31 cellular contexts compared by ENCODE assay signal in the genomic region with DNA sequence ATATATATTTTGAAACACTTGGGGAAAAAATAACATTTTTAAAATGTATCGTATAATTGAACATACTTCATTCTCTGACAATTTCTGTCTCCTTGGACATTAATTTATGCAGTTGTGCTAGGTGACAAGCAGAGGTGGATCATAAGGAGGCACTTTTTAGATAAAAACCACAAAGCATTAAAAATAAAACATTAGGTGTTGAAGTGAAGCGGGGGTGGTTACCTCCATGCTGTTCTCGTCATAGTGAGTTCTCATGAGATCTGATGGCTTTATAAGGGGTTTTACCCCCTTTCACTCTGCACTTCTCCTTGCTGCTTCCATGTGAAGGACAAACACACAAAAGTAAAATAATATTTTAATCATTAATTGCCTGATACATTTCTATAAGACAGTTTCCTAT. TPM values are rescaled to one million over a fixed set of nuclear protein-coding genes. Genes with fewer than 3 reads are reported as not detected.
DNase-seq lines count a peak whose midpoint lies in the region; ATAC-seq, FAIRE-seq and TF ChIP-seq lines count a peak whose summit lies in the region.
"Had no signal": no experiment of that assay in that cellular context is flagged by ENCODE, and none has a peak within 500 bp of the region (broad histone marks: within the 10 kb centered on the region; RNA-seq: fewer than 3 reads in every experiment).

No MANE protein-coding gene starts in this region.

- H3K9me1 ChIP-seq in K562 (ENCODE audit: control insufficient read depth, insufficient read depth, low read length), result no peaks in the 10 kb centered on the region

- no peak overlapping the region for H3K4me3 ChIP-seq in K562
- H3K4me3 ChIP-seq: A549; BLaER1; BLaER1 treated with 17β-estradiol and CSF1 and Interleukin-3, amounts not matched to agents 10 nM and 100 nM had no signal

- ATAC-seq in K562 (no peak), GM21717 (IDR thresholded peaks at IDR 0.05; ENCODE audit: unreplicated experiment) (no peak)
- ATAC-seq: A549; CD8-positive, alpha-beta T cell had no signal

- H3K4me2 ChIP-seq in K562 (ENCODE audit: insufficient read depth, low read length), result no peak overlapping the region
- H3K4me2 ChIP-seq: A549; BLaER1; BLaER1 treated with 17β-estradiol and CSF1 and Interleukin-3, amounts not matched to agents 10 nM and 100 nM had no signal

- no peaks in the 10 kb centered on the region for H3K36me3 ChIP-seq in K562 (ENCODE audit: control insufficient read depth, insufficient read depth, low read length)
- H3K36me3 ChIP-seq: BE2C; BLaER1; BLaER1 treated with 17β-estradiol and CSF1 and Interleukin-3, amounts not matched to agents 10 nM and 100 nM had no signal

- peak overlapping the region; percentile 27; the same call in 1 of the 2 replicates for H2AFZ ChIP-seq in K562 (ENCODE audit: low read depth, low read length)

- H3K9me3 ChIP-seq in K562 (replicated peaks; ENCODE audit: control insufficient read depth, insufficient read depth, low read depth, low read length), result 0 out of 2 replicates have a peak, but pooled peaks cover 4% of the 10 kb centered on the region
- H3K9me3 ChIP-seq: A549, BE2C, BLaER1, Caco-2 had no signal

- TF ChIP-seq POLR2A in K562 (conservative IDR thresholded peaks at IDR 0.05), result no peak

- H3K4me1 ChIP-seq in K562 (replicated peaks in 1 of 2; ENCODE audit: control insufficient read depth in 2 of 2, insufficient read depth in 2 of 2, low read length in 2 of 2), result no peaks in the 10 kb centered on the region
- H3K4me1 ChIP-seq: A549; BE2C; BLaER1; BLaER1 treated with 17β-estradiol and CSF1 and Interleukin-3, amounts not matched to agents 10 nM and 100 nM; Caco-2 had no signal

- no peak for TF ChIP-seq RAD21 in K562 (CRISPR knock-in tag; conservative IDR thresholded peaks at IDR 0.05 in 1 of 2, IDR thresholded peaks at IDR 0.05 in 1 of 2)

- 48% methylated on average over 3 of the region's 3 CpGs for WGBS in K562 (ENCODE audit: insufficient coverage, low coverage, missing lambda C conversion rate)

- no peak overlapping the region for H3K27ac ChIP-seq in K562 (ENCODE audit: extremely low read depth, low read depth, low read length)
- H3K27ac ChIP-seq: 22Rv1; A549; BLaER1; BLaER1 treated with 17β-estradiol and CSF1 and Interleukin-3, amounts not matched to agents 10 nM and 100 nM; C4-2B had no signal

- POLR2A ChIA-PET in K562 (lab: Yijun Ruan, JAX), result interaction anchor here (0.6 kb wide), 1 partner anchor 1019 kb away, joined by 4 read pairs; no protein-coding TSS in a partner anchor

- no peak overlapping the region for H3K9ac ChIP-seq in K562 (ENCODE audit: insufficient read depth in 1 of 2, low read depth in 2 of 2, low read length in 2 of 2)
- H3K9ac ChIP-seq: BLaER1; BLaER1 treated with 17β-estradiol and CSF1 and Interleukin-3, amounts not matched to agents 10 nM and 100 nM had no signal

- CTCF ChIA-PET in K562 (lab: Yijun Ruan, JAX; ENCODE audit: low intra/inter-chr PET ratio), result no interaction called here

- no peak for TF ChIP-seq CTCF in K562 (IDR thresholded peaks at IDR 0.05 in 2 of 3, conservative IDR thresholded peaks at IDR 0.05 in 1 of 3; ENCODE audit: insufficient read depth in 2 of 3, low read depth in 1 of 3, low read length in 3 of 3)

- FAIRE-seq in K562 (lab: Jason Lieb, UNC), result no peak
- FAIRE-seq: A204.1, A549, D721Med had no signal

- H3K27me3 ChIP-seq in K562 (ENCODE audit: control insufficient read depth in 2 of 2, insufficient read depth in 2 of 2, low read length in 2 of 2), result no peaks in the 10 kb centered on the region
- H3K27me3 ChIP-seq: BLaER1; BLaER1 treated with 17β-estradiol and CSF1 and Interleukin-3, amounts not matched to agents 10 nM and 100 nM had no signal

- TF ChIP-seq EP300 in K562 (IDR thresholded peaks at IDR 0.05; ENCODE audit: low read length), result no peak

- in situ Hi-C loops in K562 (cut with MboI), result no loop called here

- no peak for DNase-seq in K562 (ENCODE audit: extremely low read depth in 1 of 4, low spot score in 3 of 4)
- DNase-seq in putamen (ENCODE audit: low spot score), result peak; percentile 34
- DNase-seq in activated CD8-positive, alpha-beta memory T cell treated with anti-CD3 and anti-CD28 coated beads, Interleukin-2, amount 50 U/mL, for 48 hours, result no peak
- DNase-seq: 8988T; ACHN; AML-193; BE2C; C1 segment of cervical spinal cord; Caco-2; Calu3; CD4-positive, alpha-beta memory T cell; CD4-positive, alpha-beta T cell; CD4-positive, CD25-positive, alpha-beta regulatory T cell; CD8-positive, alpha-beta memory T cell; CD8-positive, alpha-beta T cell; COR-L47; DMS 273 treated with DMSO at 0.1 percent for 48 hours; DMS153; DMS53; DMS79; DMS79 treated with DMSO at 0.1 percent for 48 hours; DND-41; EL had no signal

- BruUV-seq in K562 (replicated peaks; lab: Mats Ljungman, UMichigan), result no TSS peak

- no peaks in the 10 kb centered on the region for H4K20me1 ChIP-seq in K562 (replicated peaks; ENCODE audit: control insufficient read depth, insufficient read depth, low read length)
- H4K20me1 ChIP-seq: BLaER1; BLaER1 treated with 17β-estradiol and CSF1 and Interleukin-3, amounts not matched to agents 10 nM and 100 nM had no signal

- intact Hi-C loops in K562 (cut with micrococcal nuclease), result no loop called here

- no peaks in the 10 kb centered on the region for H3K79me2 ChIP-seq in K562 (ENCODE audit: control insufficient read depth, insufficient read depth, low read length)

TF ChIP-seq in K562, 482 proteins besides CTCF, POLR2A, EP300 and RAD21 (continues in another document):
- no peak for TF ChIP-seq ZNF354B (CRISPR knock-in tag; IDR thresholded peaks at IDR 0.05)
- TF ChIP-seq E2F1 (CRISPR knock-in tag; IDR thresholded peaks at IDR 0.05), result no peak
- TF ChIP-seq ERF (CRISPR knock-in tag; IDR thresholded peaks at IDR 0.05), result no peak
- no peak for TF ChIP-seq ZNF133 (CRISPR knock-in tag; IDR thresholded peaks at IDR 0.05)
- TF ChIP-seq, protein P1, sequence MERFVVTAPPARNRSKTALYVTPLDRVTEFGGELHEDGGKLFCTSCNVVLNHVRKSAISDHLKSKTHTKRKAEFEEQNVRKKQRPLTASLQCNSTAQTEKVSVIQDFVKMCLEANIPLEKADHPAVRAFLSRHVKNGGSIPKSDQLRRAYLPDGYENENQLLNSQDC (CRISPR knock-in tag; IDR thresholded peaks at IDR 0.05), result no peak
- no peak for TF ChIP-seq CBX5 (IDR thresholded peaks at IDR 0.05; ENCODE audit: borderline replicate concordance, low read depth)
- TF ChIP-seq SRSF1 (IDR thresholded peaks at IDR 0.05; ENCODE audit: low read depth, low read length), result no peak
- TF ChIP-seq ZNF311 (CRISPR knock-in tag; IDR thresholded peaks at IDR 0.05), result no peak
- no peak for TF ChIP-seq SMAD1 (IDR thresholded peaks at IDR 0.05; ENCODE audit: low read depth, low read length, partially characterized antibody)
- TF ChIP-seq TBP (optimal IDR thresholded peaks at IDR 0.05; ENCODE audit: low read depth, low read length), result no peak
- TF ChIP-seq FOS (IDR thresholded peaks at IDR 0.05; ENCODE audit: extremely low read depth, insufficient read length), result no peak
- no peak for TF ChIP-seq YY1 (IDR thresholded peaks at IDR 0.05; ENCODE audit: borderline replicate concordance in 1 of 3, control insufficient read depth in 1 of 3, extremely low read depth in 1 of 3, insufficient read depth in 3 of 3, insufficient read length in 1 of 3, insufficient replicate concordance in 2 of 3, low read depth in 1 of 3, low read length in 2 of 3)
- TF ChIP-seq ZBTB17 (CRISPR knock-in tag; IDR thresholded peaks at IDR 0.05), result no peak
- TF ChIP-seq ZBTB8A (IDR thresholded peaks at IDR 0.05; ENCODE audit: partially characterized antibody), result no peak
- no peak for TF ChIP-seq ZNF384 (IDR thresholded peaks at IDR 0.05; ENCODE audit: low read depth, low read length)

RNA-seq across cellular contexts. Expression of gene COX7C, which starts 11.9 kb away (rescaled TPM):
- 39.6 and 68.4 TPM in 2 replicates for total RNA-seq in K562 (2011; cell fraction: chromatin; rRNA removed; ENCODE audit: low replicate concordance)
- total RNA-seq in K562 (2011; cell fraction: nucleolus; rRNA removed), result 73.2 and 75.5 TPM in 2 replicates
- total RNA-seq in K562 (2011; cell fraction: nucleoplasm; rRNA removed), result 107 and 167 TPM in 2 replicates
- total RNA-seq in K562 (2014; rRNA removed) (459 and 581 TPM in 2 replicates), K562 (2014; rRNA removed; fragmentation: Illumina TruSeq; extraction: Trizol) (951 and 996 TPM in 2 replicates), K562 (2015; rRNA removed; fragmentation: Illumina TruSeq; extraction: Trizol) (561 and 576 TPM in 2 replicates), K562 (2021) (730 and 822 TPM in 2 replicates)
- polyA plus RNA-seq in K562 (2011; rRNA removed) (1,150 and 1,333 TPM in 2 replicates), K562 (2014; fragmentation: Illumina TruSeq; extraction: Trizol) (742 and 771 TPM in 2 replicates), K562 (2014; fragmentation: Nextera tagmentation; extraction: Ambion mirVana) (1,000 to 10,000 TPM; 1,621 to 1,783 TPM), K562 (2014; rRNA removed) (930 and 1,039 TPM in 2 replicates)
- 411 and 948 TPM in 2 replicates for polyA plus RNA-seq in K562 (2011; cell fraction: cytosol; rRNA removed)
- 149 and 364 TPM in 2 replicates for polyA plus RNA-seq in K562 (2011; cell fraction: nucleus; rRNA removed)
- 913 and 3,555 TPM in 2 replicates for polyA plus RNA-seq in K562 (2012)
- polyA minus RNA-seq in K562 (2011; rRNA and poly(A)+ RNA removed), result 427 and 442 TPM in 2 replicates
- 78.5 and 106 TPM in 2 replicates for polyA minus RNA-seq in K562 (2011; cell fraction: cytosol; rRNA and poly(A)+ RNA removed)
- polyA minus RNA-seq in K562 (2011; cell fraction: nucleus; rRNA and poly(A)+ RNA removed), result 34.6 and 67.1 TPM in 2 replicates
